24 cellular contexts compared by ENCODE assay signal in the genomic region with DNA sequence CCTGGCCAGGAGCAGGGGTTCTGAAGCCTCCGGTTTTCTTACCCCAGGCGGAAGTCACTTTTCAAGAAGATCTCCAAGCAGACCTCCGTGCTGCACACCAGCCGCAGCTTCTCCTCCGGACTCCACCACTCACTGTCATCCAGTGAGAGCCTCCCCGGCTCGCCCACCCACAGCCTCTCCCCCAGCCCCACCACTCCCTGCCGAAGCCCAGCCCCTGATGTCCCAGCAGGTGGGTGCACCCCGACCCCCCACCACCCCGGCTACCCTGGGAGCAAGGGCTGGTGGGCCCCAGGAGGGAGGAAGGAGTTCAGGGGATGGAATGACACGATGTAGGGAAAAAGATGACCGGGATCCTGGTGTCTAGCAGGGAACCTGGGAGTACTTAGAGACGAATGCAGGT. TPM values are rescaled to one million over a fixed set of nuclear protein-coding genes. Genes with fewer than 3 reads are reported as not detected.
DNase-seq lines count a peak whose midpoint lies in the region; ATAC-seq and TF ChIP-seq lines count a peak whose summit lies in the region.
"Had no signal": no experiment of that assay in that cellular context is flagged by ENCODE, and none has a peak within 500 bp of the region (broad histone marks: within the 10 kb centered on the region; RNA-seq: fewer than 3 reads in every experiment).

No MANE protein-coding gene starts in this region.

- peak overlapping the region; percentile 31 for H3K27ac Mint-ChIP-seq in activated CD4-positive, alpha-beta T cell treated with anti-CD3 and anti-CD28 coated beads, Interleukin-2, amount 10 ng/mL, durations not matched to agents 7 days and 5 days
- peak overlapping the region in 2 of 3 donors; percentile 23 to 64 for H3K27ac Mint-ChIP-seq in IgD-negative memory B cell
- peak overlapping the region; percentile 65 for H3K27ac Mint-ChIP-seq in central memory CD8-positive, alpha-beta T cell (ENCODE audit: low read depth)
- H3K27ac Mint-ChIP-seq in neural crest cell (ENCODE audit: unreplicated experiment), result no peak overlapping the region
- H3K27ac Mint-ChIP-seq: CD4-positive, alpha-beta T cell had no signal

- peaks cover 17% of the 10 kb centered on the region for H3K4me1 Mint-ChIP-seq in activated CD4-positive, alpha-beta T cell treated with anti-CD3 and anti-CD28 coated beads, Interleukin-2, amount 10 ng/mL, durations not matched to agents 7 days and 5 days
- H3K4me1 Mint-ChIP-seq in IgD-negative memory B cell (peaks cover 1 to 6% (median 3%) of the 10 kb centered on the region in 3 donors), neural crest cell (peaks cover 4% of the 10 kb centered on the region)
- peaks cover 12% of the 10 kb centered on the region for H3K4me1 Mint-ChIP-seq in central memory CD8-positive, alpha-beta T cell

- no peak overlapping the region for H3K4me3 ChIP-seq in dorsolateral prefrontal cortex
- H3K4me3 ChIP-seq: A549; BLaER1 treated with 17β-estradiol and CSF1 and Interleukin-3, amounts not matched to agents 10 nM and 100 nM; GM12878; HAP-1 had no signal

- no peak for DNase-seq in activated CD4-positive, alpha-beta T cell treated with anti-CD3 and anti-CD28 coated beads, Interleukin-2, amount 10 ng/mL, durations not matched to agents 7 days and 5 days
- no peak for DNase-seq in activated CD4-positive, alpha-beta T cell treated with anti-CD3 and anti-CD28 coated beads, Interleukin-2, amount 50 U/mL, for 1 hour
- DNase-seq in central memory CD8-positive, alpha-beta T cell (ENCODE audit: low spot score in 2 of 2), result no peak
- no peak for DNase-seq in neural crest cell (ENCODE audit: low read depth, low spot score)
- no peak for DNase-seq in dorsolateral prefrontal cortex
- no peak for DNase-seq in anterior cingulate cortex (lab: John Stamatoyannopoulos, UW)
- DNase-seq: 8988T; ACHN; AML-193; BE2C; CD4-positive, alpha-beta T cell; CD8-positive, alpha-beta memory T cell; DMS 273 treated with DMSO at 0.1 percent for 48 hours; DMS79; EL; GDM1; GOT3 had no signal

- no peaks in the 10 kb centered on the region for H3K27me3 ChIP-seq in dorsolateral prefrontal cortex
- H3K27me3 ChIP-seq: BE2C; BLaER1 treated with 17β-estradiol and CSF1 and Interleukin-3, amounts not matched to agents 10 nM and 100 nM had no signal

- no peak overlapping the region for H3K27ac ChIP-seq in dorsolateral prefrontal cortex
- H3K27ac ChIP-seq: A549; BLaER1 treated with 17β-estradiol and CSF1 and Interleukin-3, amounts not matched to agents 10 nM and 100 nM had no signal

- no peaks in the 10 kb centered on the region for H3K9me3 Mint-ChIP-seq in activated CD4-positive, alpha-beta T cell treated with anti-CD3 and anti-CD28 coated beads, Interleukin-2, amount 10 ng/mL, durations not matched to agents 7 days and 5 days
- H3K9me3 Mint-ChIP-seq in IgD-negative memory B cell (no peaks in the 10 kb centered on the region), neural crest cell (no peaks in the 10 kb centered on the region)
- no peaks in the 10 kb centered on the region for H3K9me3 Mint-ChIP-seq in central memory CD8-positive, alpha-beta T cell
- H3K9me3 Mint-ChIP-seq: CD4-positive, alpha-beta T cell; CD8-positive, alpha-beta memory T cell had no signal

- no peak for ATAC-seq in central memory CD8-positive, alpha-beta T cell (replicated peaks; ENCODE audit: extremely low read depth, poor library complexity, severe bottlenecking)
- ATAC-seq in HG02840 (IDR thresholded peaks at IDR 0.05; ENCODE audit: low FRiP score, unreplicated experiment), result no peak
- ATAC-seq: A549, GM12878 had no signal

- TF ChIP-seq CTCF in neural crest cell (conservative IDR thresholded peaks at IDR 0.05) (no peak), dorsolateral prefrontal cortex (IDR thresholded peaks at IDR 0.05 in 54 of 56, conservative IDR thresholded peaks at IDR 0.05 in 2 of 56; ENCODE audit: low read depth in 1 of 56, partially characterized antibody in 56 of 56) (no peak)

- POLR2A ChIA-PET in activated CD4-positive, alpha-beta T cell treated with anti-CD3 and anti-CD28 coated beads, Interleukin-2, amount 10 ng/mL, durations not matched to agents 7 days and 5 days (lab: Charles Lee), result no interaction called here

- no peaks in the 10 kb centered on the region for H3K27me3 Mint-ChIP-seq in activated CD4-positive, alpha-beta T cell treated with anti-CD3 and anti-CD28 coated beads, Interleukin-2, amount 10 ng/mL, durations not matched to agents 7 days and 5 days
- H3K27me3 Mint-ChIP-seq in IgD-negative memory B cell (no peaks in the 10 kb centered on the region), neural crest cell (ENCODE audit: low read depth) (no peaks in the 10 kb centered on the region)
- H3K27me3 Mint-ChIP-seq in central memory CD8-positive, alpha-beta T cell, result no peaks in the 10 kb centered on the region
- H3K27me3 Mint-ChIP-seq: CD4-positive, alpha-beta T cell; CD8-positive, alpha-beta memory T cell had no signal

- H3K36me3 Mint-ChIP-seq in activated CD4-positive, alpha-beta T cell treated with anti-CD3 and anti-CD28 coated beads, Interleukin-2, amount 10 ng/mL, durations not matched to agents 7 days and 5 days (ENCODE audit: low read depth), result peaks cover 40% of the 10 kb centered on the region
- peaks cover 3% of the 10 kb centered on the region for H3K36me3 Mint-ChIP-seq in IgD-negative memory B cell
- H3K36me3 Mint-ChIP-seq in central memory CD8-positive, alpha-beta T cell (ENCODE audit: insufficient read depth), result peaks cover 41% of the 10 kb centered on the region
- H3K36me3 Mint-ChIP-seq in neural crest cell (ENCODE audit: low read depth), result peaks cover 4% of the 10 kb centered on the region

- CTCF ChIA-PET in activated CD4-positive, alpha-beta T cell treated with anti-CD3 and anti-CD28 coated beads, Interleukin-2, amount 10 ng/mL, durations not matched to agents 7 days and 5 days (lab: Charles Lee), result no interaction called here

- intact Hi-C loops in dorsolateral prefrontal cortex (cut with DNase I), result no loop called here

- no peak overlapping the region for H3K4me3 Mint-ChIP-seq in activated CD4-positive, alpha-beta T cell treated with anti-CD3 and anti-CD28 coated beads, Interleukin-2, amount 10 ng/mL, durations not matched to agents 7 days and 5 days
- H3K4me3 Mint-ChIP-seq in IgD-negative memory B cell, result peak overlapping the region in 2 of 4 donors; percentile 52 to 54
- no peak overlapping the region for H3K4me3 Mint-ChIP-seq in central memory CD8-positive, alpha-beta T cell
- peak overlapping the region; percentile 15 for H3K4me3 Mint-ChIP-seq in neural crest cell
- H3K4me3 Mint-ChIP-seq: CD14-positive monocyte; CD4-positive, alpha-beta T cell; CD8-positive, alpha-beta memory T cell had no signal

RNA-seq across cellular contexts. Expression of a gene that starts 5.6 kb away (rescaled TPM):
- total RNA-seq in activated CD4-positive, alpha-beta T cell treated with anti-CD3 and anti-CD28 coated beads, Interleukin-2, amount 10 ng/mL, durations not matched to agents 7 days and 5 days, result 10 to 100 TPM; 12.6 to 13.1 TPM
- polyA plus RNA-seq in IgD-negative memory B cell, result 2.1 TPM
- total RNA-seq in neural crest cell, result 72.5 and 74.8 TPM in 2 replicates
- 10 to 100 TPM; 32.9 to 92.3 (median 63.4) TPM for total RNA-seq in dorsolateral prefrontal cortex

RNA-seq across cellular contexts. Expression of a gene that starts 26.2 kb away (rescaled TPM):
- total RNA-seq in activated CD4-positive, alpha-beta T cell treated with anti-CD3 and anti-CD28 coated beads, Interleukin-2, amount 10 ng/mL, durations not matched to agents 7 days and 5 days, result 10 to 100 TPM; 54.1 to 58.9 TPM
- polyA plus RNA-seq in IgD-negative memory B cell, result 473 TPM
- not detected in 2 replicates for total RNA-seq in neural crest cell
- 10 to 100 TPM in 35 of 120 experiments, 1 to 10 TPM in 68, under 1 TPM in 9, not detected in 8; 0.30 to 75.4 (median 7.3) TPM for total RNA-seq in dorsolateral prefrontal cortex

RNA-seq across cellular contexts. Expression of a gene that starts 45.6 kb away (rescaled TPM):
- total RNA-seq in activated CD4-positive, alpha-beta T cell treated with anti-CD3 and anti-CD28 coated beads, Interleukin-2, amount 10 ng/mL, durations not matched to agents 7 days and 5 days, result 1 to 10 TPM; 6.1 to 6.5 TPM
- 16.6 TPM for polyA plus RNA-seq in IgD-negative memory B cell
- 16.9 and 17.2 TPM in 2 replicates for total RNA-seq in neural crest cell
- 10 to 100 TPM in 12 of 120 experiments, 1 to 10 TPM in 108; 3.8 to 12.2 (median 7.5) TPM for total RNA-seq in dorsolateral prefrontal cortex

RNA-seq across cellular contexts. Expression of a gene that starts 49.8 kb away (rescaled TPM):
- 10 to 100 TPM; 31.0 to 35.8 TPM for total RNA-seq in activated CD4-positive, alpha-beta T cell treated with anti-CD3 and anti-CD28 coated beads, Interleukin-2, amount 10 ng/mL, durations not matched to agents 7 days and 5 days
- polyA plus RNA-seq in IgD-negative memory B cell, result 20.3 TPM
- total RNA-seq in neural crest cell (12.6 and 13.4 TPM in 2 replicates), dorsolateral prefrontal cortex (100 to 1,000 TPM; 138 to 282 (median 205) TPM)

RNA-seq across cellular contexts. Expression of a gene that starts 56.4 kb away (rescaled TPM):
- total RNA-seq in activated CD4-positive, alpha-beta T cell treated with anti-CD3 and anti-CD28 coated beads, Interleukin-2, amount 10 ng/mL, durations not matched to agents 7 days and 5 days, result 1 to 10 TPM; 4.0 to 5.2 TPM
- 1.5 TPM for polyA plus RNA-seq in IgD-negative memory B cell
- 9.2 and 9.9 TPM in 2 replicates for total RNA-seq in neural crest cell
- total RNA-seq in dorsolateral prefrontal cortex, result 100 to 1,000 TPM; 110 to 560 (median 402) TPM
